In genomic region chr12:54169036-54169435, GRCh38 we compare ENCODE assay signal across 2 cellular contexts.
TF ChIP-seq lines count a peak whose summit lies in the region.

No MANE protein-coding gene starts in this region.

TF ChIP-seq in HEK293, 187 proteins besides CTCF, POLR2A, EP300 and RAD21:
- TF ChIP-seq ZNF677 (tag by site-specific recombination; IDR thresholded peaks at IDR 0.05) (no peak), ZNF366 (tag by site-specific recombination; conservative IDR thresholded peaks at IDR 0.05) (peak; percentile 27; the same call in 1 of the 2 replicates), ZNF621 (tag by site-specific recombination; IDR thresholded peaks at IDR 0.05) (no peak), ZSCAN18 (tag by site-specific recombination; IDR thresholded peaks at IDR 0.05) (no peak), ZNF175 (tag by site-specific recombination; IDR thresholded peaks at IDR 0.05) (no peak), KLF9 (tag by site-specific recombination; IDR thresholded peaks at IDR 0.05; ENCODE audit: low read depth) (no peak), ZNF398 (tag by site-specific recombination; IDR thresholded peaks at IDR 0.05) (0 out of 2 replicates have a peak, but pooled peaks have one; percentile 8), KLF1 (tag by site-specific recombination; IDR thresholded peaks at IDR 0.05) (no peak), GLIS2 (tag by site-specific recombination; IDR thresholded peaks at IDR 0.05) (0 out of 2 replicates have a peak, but pooled peaks have one; percentile 26), PRDM10 (tag by site-specific recombination; IDR thresholded peaks at IDR 0.05) (peak; percentile 72)

TF ChIP-seq in GM12878, 131 proteins besides CTCF, POLR2A, EP300 and RAD21:
- TF ChIP-seq MYC (IDR thresholded peaks at IDR 0.05; ENCODE audit: insufficient read depth, insufficient read length, insufficient replicate concordance, low read length, severe bottlenecking) (no peak), FOS (IDR thresholded peaks at IDR 0.05; ENCODE audit: borderline replicate concordance, extremely low read depth, insufficient read length) (no peak), TAF1 (IDR thresholded peaks at IDR 0.05; ENCODE audit: borderline replicate concordance, low read depth, low read length) (no peak), BRCA1 (IDR thresholded peaks at IDR 0.05; ENCODE audit: low read depth, low read length) (no peak), SREBF2 (IDR thresholded peaks at IDR 0.05; ENCODE audit: low read length) (no peak), RB1 (IDR thresholded peaks at IDR 0.05; ENCODE audit: borderline replicate concordance) (no peak), FOXK2 (IDR thresholded peaks at IDR 0.05) (no peak), NKRF (conservative IDR thresholded peaks at IDR 0.05) (no peak), WRNIP1 (IDR thresholded peaks at IDR 0.05; ENCODE audit: borderline replicate concordance, low read depth, low read length) (no peak), JUND (IDR thresholded peaks at IDR 0.05; ENCODE audit: low read depth, low read length) (no peak), CUX1 (IDR thresholded peaks at IDR 0.05; ENCODE audit: insufficient replicate concordance, low read depth, low read length) (no peak), CHD1 (IDR thresholded peaks at IDR 0.05; ENCODE audit: low read depth, low read length) (no peak), ETV6 (conservative IDR thresholded peaks at IDR 0.05 in 1 of 2, IDR thresholded peaks at IDR 0.05 in 1 of 2; ENCODE audit: borderline replicate concordance in 1 of 2, low read depth in 1 of 2) (no peak), IKZF2 (IDR thresholded peaks at IDR 0.05) (no peak), MXI1 (IDR thresholded peaks at IDR 0.05; ENCODE audit: low read depth, low read length) (no peak)
